ENCODE assay signal across 17 cellular contexts in genomic region chr6:166318649-166319600, GRCh38. TPM values are rescaled to one million over a fixed set of nuclear protein-coding genes. Genes with fewer than 3 reads are reported as not detected.
DNase-seq lines count a peak whose midpoint lies in the region; ATAC-seq, FAIRE-seq and TF ChIP-seq lines count a peak whose summit lies in the region.
"Had no signal": no experiment of that assay in that cellular context is flagged by ENCODE, and none has a peak within 500 bp of the region (broad histone marks: within the 10 kb centered on the region; RNA-seq: fewer than 3 reads in every experiment).

No MANE protein-coding gene starts in this region.

- intact Hi-C loops in Calu3 (cut with micrococcal nuclease; ENCODE audit: unreplicated experiment) (no loop called here), kidney (cut with DNase I) (no loop called here)

- H2AK5ac ChIP-seq in trophoblast cell (ENCODE audit: low read length): no peak overlapping the region

- H4K12ac ChIP-seq in trophoblast cell (ENCODE audit: low read depth, low read length): no peak overlapping the region

- H3K4me1 ChIP-seq in HEK293 (ENCODE audit: control insufficient read depth, insufficient read depth, low read length) (no peaks in the 10 kb centered on the region), kidney (ENCODE audit: control insufficient read depth in 1 of 2, insufficient read depth in 1 of 2, low read depth in 1 of 2, low read length in 2 of 2) (peaks cover 2 to 3% of the 10 kb centered on the region in 2 donors), trophoblast cell (ENCODE audit: control insufficient read depth in 1 of 2, insufficient read depth in 2 of 2, low read length in 2 of 2) (no peaks in the 10 kb centered on the region)
- H3K4me1 ChIP-seq: ascending aorta, BLaER1, suprapubic skin had no signal

- peak overlapping the region in 1 of 2 donors; percentile 26 for H3K9ac ChIP-seq in kidney (ENCODE audit: low read length in 2 of 2)
- H3K9ac ChIP-seq in trophoblast cell (ENCODE audit: low read length): no peak overlapping the region
- H3K9ac ChIP-seq: BLaER1 had no signal

- H3K79me2 ChIP-seq in trophoblast cell (ENCODE audit: control insufficient read depth, insufficient read depth, low read length, poor library complexity): no peaks in the 10 kb centered on the region

- H3K9me3 Mint-ChIP-seq in Calu3 (ENCODE audit: low read depth, unreplicated experiment) (no peaks in the 10 kb centered on the region), memory B cell (no peaks in the 10 kb centered on the region)
- H3K9me3 Mint-ChIP-seq: naive thymus-derived CD4-positive, alpha-beta T cell had no signal

- H3K4me2 ChIP-seq in trophoblast cell (ENCODE audit: low read length): no peak overlapping the region
- H3K4me2 ChIP-seq: BLaER1 had no signal

- H3K79me1 ChIP-seq in trophoblast cell (ENCODE audit: low read length): no peaks in the 10 kb centered on the region

- CTCF ChIA-PET in Calu3 (lab: Charles Lee) (interaction anchor here (0.6 kb wide), 1 partner anchor 25 kb away, joined by 5 read pairs; no protein-coding TSS in a partner anchor), HEK293 (lab: Yijun Ruan, JAX) (interaction anchor here (0.8 to 2.8 kb wide), 4 partner anchors 8 to 82 kb away, joined by 4 to 9 read pairs (median 8); no protein-coding TSS in a partner anchor)

- H3K27me3 ChIP-seq in trophoblast cell (ENCODE audit: insufficient read depth, low read length): no peaks in the 10 kb centered on the region
- H3K27me3 ChIP-seq: ascending aorta, BLaER1, suprapubic skin had no signal

- no peak overlapping the region for H4K8ac ChIP-seq in trophoblast cell (ENCODE audit: low read depth, low read length)

- no peak for ATAC-seq in memory B cell (ENCODE audit: low read depth)
- ATAC-seq in HG02884 (IDR thresholded peaks at IDR 0.05; ENCODE audit: unreplicated experiment): no peak
- ATAC-seq: naive thymus-derived CD4-positive, alpha-beta T cell had no signal

- H3K4me3 ChIP-seq in HEK293 (ENCODE audit: low read depth, low read length): no peak overlapping the region
- no peak overlapping the region for H3K4me3 ChIP-seq in kidney (ENCODE audit: low read length in 2 of 2)
- no peak overlapping the region for H3K4me3 ChIP-seq in trophoblast cell (ENCODE audit: low read depth, low read length)
- H3K4me3 ChIP-seq: ascending aorta, BLaER1, skin epidermis, suprapubic skin had no signal

- no peak overlapping the region for H3K18ac ChIP-seq in trophoblast cell (ENCODE audit: low read length)

- peaks cover 35% of the 10 kb centered on the region for H3K36me3 Mint-ChIP-seq in Calu3 (ENCODE audit: insufficient read depth, unreplicated experiment)
- peaks cover 19% of the 10 kb centered on the region for H3K36me3 Mint-ChIP-seq in memory B cell

- no peak overlapping the region for H3K14ac ChIP-seq in trophoblast cell (ENCODE audit: low read length)

- H3K4me3 Mint-ChIP-seq in Calu3 (ENCODE audit: low read depth, unreplicated experiment): no peak overlapping the region
- H3K4me3 Mint-ChIP-seq in memory B cell: peak overlapping the region; percentile 27
- H3K4me3 Mint-ChIP-seq: naive thymus-derived CD4-positive, alpha-beta T cell had no signal

- no peak overlapping the region for H3K4ac ChIP-seq in trophoblast cell (ENCODE audit: low read depth, low read length)

- H3K9me3 ChIP-seq in HEK293 (ENCODE audit: control insufficient read depth, insufficient read depth, low read depth, low read length): no peaks in the 10 kb centered on the region
- no peaks in the 10 kb centered on the region for H3K9me3 ChIP-seq in kidney (ENCODE audit: control insufficient read depth in 1 of 2, low read length in 2 of 2)
- no peaks in the 10 kb centered on the region for H3K9me3 ChIP-seq in trophoblast cell (ENCODE audit: insufficient read depth, low read depth, low read length)
- H3K9me3 ChIP-seq: ascending aorta, BLaER1, suprapubic skin had no signal

- peaks cover 13% of the 10 kb centered on the region for H3K4me1 Mint-ChIP-seq in Calu3 (ENCODE audit: low read depth, unreplicated experiment)
- H3K4me1 Mint-ChIP-seq in memory B cell: peaks cover 11% of the 10 kb centered on the region

- POLR2A ChIA-PET in HEK293 (lab: Yijun Ruan, JAX): interaction anchor here (1.0 kb wide), 1 partner anchor 62 kb away, joined by 6 read pairs; no protein-coding TSS in a partner anchor

- no TSS peak for BruUV-seq in Calu3 (replicated peaks; lab: Mats Ljungman, UMichigan)

- no peak overlapping the region for H2BK5ac ChIP-seq in trophoblast cell (ENCODE audit: low read depth, low read length, poor library complexity)

- no CpG with 5 or more reads among the region's 18 CpGs for WGBS in trophoblast cell (ENCODE audit: extremely low coverage, insufficient coverage, insufficient read length)

- no peak overlapping the region for H2BK120ac ChIP-seq in trophoblast cell (ENCODE audit: insufficient read depth, low read length, poor library complexity)

- FAIRE-seq in kidney (lab: Jason Lieb, UNC): no peak

- no peak for DNase-seq in Calu3
- peak; percentile 63 for DNase-seq in SW480 (ENCODE audit: low spot score)
- no peak for DNase-seq in memory B cell (ENCODE audit: low spot score in 2 of 2)
- DNase-seq in NAMALWA (ENCODE audit: low spot score): no peak
- no peak for DNase-seq in kidney
- no peak for DNase-seq in trophoblast cell
- DNase-seq: foreskin fibroblast; GDM1; naive thymus-derived CD4-positive, alpha-beta T cell; NCI-H345; WERI-Rb-1 had no signal

- H3K36me3 ChIP-seq in HEK293 (ENCODE audit: control insufficient read depth in 2 of 2, insufficient read depth in 1 of 2, low read length in 2 of 2) (peaks cover 21 to 47% of the 10 kb centered on the region in 2 experiments), kidney (ENCODE audit: control insufficient read depth in 1 of 2, insufficient read depth in 2 of 2, low read length in 2 of 2) (peaks cover 6 to 7% of the 10 kb centered on the region in 2 donors), trophoblast cell (ENCODE audit: control insufficient read depth in 1 of 2, insufficient read depth in 2 of 2, low read length in 2 of 2) (peaks cover 12 to 22% of the 10 kb centered on the region in 2 experiments)

- H3K27ac Mint-ChIP-seq in Calu3 (ENCODE audit: unreplicated experiment) (peak overlapping the region; percentile 64), memory B cell (peak overlapping the region; percentile 73)

- H2BK12ac ChIP-seq in trophoblast cell (ENCODE audit: low read length): no peak overlapping the region

- H3K23ac ChIP-seq in trophoblast cell (ENCODE audit: low read length): no peak overlapping the region

- no peaks in the 10 kb centered on the region for H3K27me3 Mint-ChIP-seq in Calu3 (ENCODE audit: unreplicated experiment)
- H3K27me3 Mint-ChIP-seq in memory B cell: no peaks in the 10 kb centered on the region

- no peak overlapping the region for H4K91ac ChIP-seq in trophoblast cell (ENCODE audit: low read depth, low read length)

- no peak for TF ChIP-seq CTCF in Calu3 (IDR thresholded peaks at IDR 0.05; ENCODE audit: unreplicated experiment)
- no peak for TF ChIP-seq CTCF in HEK293 (tag by site-specific recombination; IDR thresholded peaks at IDR 0.05)
- no peak for TF ChIP-seq CTCF in kidney (IDR thresholded peaks at IDR 0.05; ENCODE audit: borderline replicate concordance, extremely low read depth, insufficient read depth)

- H3K27ac ChIP-seq in HEK293 (ENCODE audit: extremely low read depth, low read depth, low read length): no peak overlapping the region
- H3K27ac ChIP-seq in kidney (ENCODE audit: low read depth in 2 of 2, low read length in 2 of 2): no peak overlapping the region
- no peak overlapping the region for H3K27ac ChIP-seq in trophoblast cell (ENCODE audit: low read depth, low read length)
- H3K27ac ChIP-seq: ascending aorta, BLaER1, skin epidermis, suprapubic skin, WERI-Rb-1 had no signal

- H2AFZ ChIP-seq in trophoblast cell (ENCODE audit: insufficient read depth, low read length, poor library complexity): no peak overlapping the region

TF ChIP-seq in HEK293, 187 proteins besides CTCF, POLR2A, EP300 and RAD21 (continues in another document):
- no peak for TF ChIP-seq ZNF677 (tag by site-specific recombination; IDR thresholded peaks at IDR 0.05)
- no peak for TF ChIP-seq ZNF37A (tag by site-specific recombination; IDR thresholded peaks at IDR 0.05)
- TF ChIP-seq ZFP69B (tag by site-specific recombination; IDR thresholded peaks at IDR 0.05): no peak
- TF ChIP-seq ATF2 (tag by site-specific recombination; IDR thresholded peaks at IDR 0.05; ENCODE audit: low read depth): no peak
- no peak for TF ChIP-seq ZNF394 (tag by site-specific recombination; IDR thresholded peaks at IDR 0.05; ENCODE audit: borderline replicate concordance)
- no peak for TF ChIP-seq ZXDB (tag by site-specific recombination; IDR thresholded peaks at IDR 0.05)
- peak; percentile 58 for TF ChIP-seq ZIC2 (tag by site-specific recombination; IDR thresholded peaks at IDR 0.05)
- no peak for TF ChIP-seq ZNF311 (tag by site-specific recombination; IDR thresholded peaks at IDR 0.05; ENCODE audit: borderline replicate concordance)
- 0 out of 2 replicates have a peak, but pooled peaks have one; percentile 38 for TF ChIP-seq KLF17 (tag by site-specific recombination; IDR thresholded peaks at IDR 0.05)
- TF ChIP-seq ZFHX2 (tag by site-specific recombination; conservative IDR thresholded peaks at IDR 0.05): peak; percentile 32; the same call in 1 of the 2 replicates

RNA-seq across cellular contexts. Expression of gene PRR18, which starts 10.7 kb away (rescaled TPM):
- total RNA-seq in Calu3 (2022): 0.19 TPM in 1 of 2 replicates, not detected in the other
- total RNA-seq in kidney: 0.19 TPM
- polyA plus RNA-seq in kidney (ENCODE audit: insufficient read depth, low read depth, low replicate concordance): not detected
- 0.04 TPM in 1 of 2 replicates, not detected in the other for polyA plus RNA-seq in trophoblast cell (2013)
- total RNA-seq: ascending aorta; naive thymus-derived CD4-positive, alpha-beta T cell; suprapubic skin had no signal
- polyA plus RNA-seq: naive thymus-derived CD4-positive, alpha-beta T cell had no signal

RNA-seq across cellular contexts. Expression of gene SFT2D1, which starts 23.4 kb away (rescaled TPM):
- total RNA-seq in Calu3 (2022) (76.4 and 82.4 TPM in 2 replicates), kidney (48.3 TPM)
- 73.2 TPM for polyA plus RNA-seq in kidney (ENCODE audit: insufficient read depth, low read depth, low replicate concordance)
- 65.4 and 66.9 TPM in 2 replicates for polyA plus RNA-seq in trophoblast cell (2013)
